In the genomic region with DNA sequence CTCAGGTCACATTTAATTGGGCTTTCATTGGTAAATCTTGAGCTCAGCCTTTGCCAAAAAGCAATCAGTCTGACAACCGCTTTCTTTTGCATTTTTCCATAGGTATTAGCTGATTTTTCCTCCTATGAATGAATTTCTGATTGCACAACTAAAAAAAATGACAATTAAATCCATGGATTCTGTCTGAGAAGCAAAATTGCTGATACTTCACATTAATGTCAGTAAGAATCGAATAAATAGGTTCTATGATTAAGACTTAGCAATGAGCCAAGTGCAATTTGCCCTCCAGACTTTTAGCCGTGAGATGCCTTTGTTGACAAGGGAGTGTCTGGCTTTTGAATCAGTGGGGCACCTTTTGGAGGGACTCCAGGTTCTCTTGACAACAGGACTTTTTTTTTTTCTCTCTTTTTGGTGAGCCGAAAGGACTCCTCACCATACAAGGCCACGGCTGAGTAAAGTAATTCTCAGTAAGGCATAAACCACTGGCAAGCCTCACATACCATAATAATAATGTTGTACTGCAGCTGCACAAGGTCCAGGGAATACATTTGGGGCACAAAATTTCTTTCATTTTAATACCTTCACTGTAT, we compare ENCODE assay signal across 17 cellular contexts. TPM values are rescaled to one million over a fixed set of nuclear protein-coding genes. Genes with fewer than 3 reads are reported as not detected.
DNase-seq lines count a peak whose midpoint lies in the region; ATAC-seq and TF ChIP-seq lines count a peak whose summit lies in the region.
"Had no signal": no experiment of that assay in that cellular context is flagged by ENCODE, and none has a peak within 500 bp of the region (broad histone marks: within the 10 kb centered on the region; RNA-seq: fewer than 3 reads in every experiment).

No MANE protein-coding gene starts in this region.

- POLR2A ChIA-PET in activated CD8-positive, alpha-beta T cell treated with anti-CD3 and anti-CD28 coated beads for 36 hours (lab: Charles Lee), result no interaction called here

- 0 out of 2 replicates have a peak overlapping the region, but pooled peaks have one; percentile 22 for H2AFZ ChIP-seq in GM23248
- peak overlapping the region; percentile 8 for H2AFZ ChIP-seq in osteoblast (ENCODE audit: low read length)

- no peak overlapping the region for H3K27ac Mint-ChIP-seq in CD14-positive monocyte
- no peak overlapping the region for H3K27ac Mint-ChIP-seq in activated CD8-positive, alpha-beta T cell treated with anti-CD3 and anti-CD28 coated beads for 36 hours
- H3K27ac Mint-ChIP-seq: H9; stimulated activated naive CD8-positive, alpha-beta T cell treated with anti-CD3 and anti-CD28 coated beads, Interleukin-15, Interleukin-2, amounts not matched to agents 100 ng/mL and 50 ng/mL, for 24 hours had no signal

- H3K4me1 ChIP-seq in GM23248 (ENCODE audit: insufficient read depth) (peaks cover 4% of the 10 kb centered on the region; the same call in 1 of the 2 replicates), osteoblast (ENCODE audit: insufficient read depth, low read length) (peaks cover 5% of the 10 kb centered on the region)
- H3K4me1 ChIP-seq: psoas muscle had no signal

- H3K79me2 ChIP-seq in GM23248 (ENCODE audit: insufficient read depth), result 0 out of 2 replicates have a peak, but pooled peaks cover under 1% of the 10 kb centered on the region
- H3K79me2 ChIP-seq in osteoblast (ENCODE audit: insufficient read depth, low read length), result peaks cover under 1% of the 10 kb centered on the region

- WGBS in GM23248 (ENCODE audit: low coverage in 1 of 2, low lambda C conversion rate in 2 of 2, missing lambda C conversion rate in 2 of 2), 2 experiments, result 66 to 77% methylated on average over 5 of the region's 5 CpGs

- no peaks in the 10 kb centered on the region for H3K9me3 Mint-ChIP-seq in CD14-positive monocyte
- no peaks in the 10 kb centered on the region for H3K9me3 Mint-ChIP-seq in activated CD8-positive, alpha-beta T cell treated with anti-CD3 and anti-CD28 coated beads for 36 hours
- H3K9me3 Mint-ChIP-seq: activated T-cell treated with anti-CD3 and anti-CD28 coated beads, Interleukin-2, amount 50 U/mL, for 4 hours; H9; stimulated activated naive CD8-positive, alpha-beta T cell treated with anti-CD3 and anti-CD28 coated beads, Interleukin-15, Interleukin-2, amounts not matched to agents 100 ng/mL and 50 ng/mL, for 24 hours had no signal

- TF ChIP-seq CTCF in VCaP (conservative IDR thresholded peaks at IDR 0.05) (no peak), osteoblast (IDR thresholded peaks at IDR 0.05; ENCODE audit: extremely low read depth, low read depth, low read length) (no peak), CD14-positive monocyte (IDR thresholded peaks at IDR 0.05) (no peak)
- no peak for TF ChIP-seq CTCF in activated CD8-positive, alpha-beta T cell treated with anti-CD3 and anti-CD28 coated beads for 36 hours (IDR thresholded peaks at IDR 0.05)

- no peaks in the 10 kb centered on the region for H3K9me2 ChIP-seq in GM23248 (ENCODE audit: insufficient read depth)

- H3K27ac ChIP-seq in GM23248 (no peak overlapping the region), VCaP (peak overlapping the region; percentile 61), osteoblast (ENCODE audit: low read depth, low read length) (no peak overlapping the region)
- H3K27ac ChIP-seq: psoas muscle had no signal

- H3K27me3 ChIP-seq in GM23248 (replicated peaks; ENCODE audit: insufficient read depth), result no peaks in the 10 kb centered on the region
- H3K27me3 ChIP-seq in osteoblast (ENCODE audit: insufficient read depth, low read length), result peaks cover 2% of the 10 kb centered on the region

- no peak for ATAC-seq in activated CD8-positive, alpha-beta T cell treated with anti-CD3 and anti-CD28 coated beads for 36 hours
- ATAC-seq: activated T-cell treated with anti-CD3 and anti-CD28 coated beads, Interleukin-2, amount 50 U/mL, for 4 hours; psoas muscle had no signal

- no peak overlapping the region for H3K9ac ChIP-seq in GM23248

- H3K4me3 ChIP-seq in GM23248 (no peak overlapping the region), osteoblast (ENCODE audit: insufficient read depth, low read length) (no peak overlapping the region)
- H3K4me3 ChIP-seq: psoas muscle had no signal

- in situ Hi-C loops in GM23248 (cut with MboI), result no loop called here

- H3K36me3 ChIP-seq in GM23248 (ENCODE audit: low read depth), result no peaks in the 10 kb centered on the region
- no peaks in the 10 kb centered on the region for H3K36me3 ChIP-seq in osteoblast (ENCODE audit: insufficient read depth, low read length)

- intact Hi-C loops in CD14-positive monocyte (cut with micrococcal nuclease), result no loop called here
- intact Hi-C loops in activated CD8-positive, alpha-beta T cell treated with anti-CD3 and anti-CD28 coated beads for 36 hours (cut with micrococcal nuclease), result no loop called here

- H3K36me3 Mint-ChIP-seq in CD14-positive monocyte, result no peaks in the 10 kb centered on the region
- no peaks in the 10 kb centered on the region for H3K36me3 Mint-ChIP-seq in activated CD8-positive, alpha-beta T cell treated with anti-CD3 and anti-CD28 coated beads for 36 hours (ENCODE audit: low read depth)

- no peaks in the 10 kb centered on the region for H3F3A ChIP-seq in GM23248 (ENCODE audit: insufficient read depth)

- H3K27me3 Mint-ChIP-seq in CD14-positive monocyte (ENCODE audit: low read depth in 3 of 3), result peaks cover 0 to 1% (median 0%) of the 10 kb centered on the region in 3 donors
- H3K27me3 Mint-ChIP-seq in activated CD8-positive, alpha-beta T cell treated with anti-CD3 and anti-CD28 coated beads for 36 hours, result no peaks in the 10 kb centered on the region
- H3K27me3 Mint-ChIP-seq: stimulated activated naive CD8-positive, alpha-beta T cell treated with anti-CD3 and anti-CD28 coated beads, Interleukin-15, Interleukin-2, amounts not matched to agents 100 ng/mL and 50 ng/mL, for 24 hours had no signal

- peaks cover 19% of the 10 kb centered on the region for H3K4me1 Mint-ChIP-seq in CD14-positive monocyte
- H3K4me1 Mint-ChIP-seq in activated CD8-positive, alpha-beta T cell treated with anti-CD3 and anti-CD28 coated beads for 36 hours (ENCODE audit: low read depth), result peaks cover 20% of the 10 kb centered on the region

- CTCF ChIA-PET in activated CD8-positive, alpha-beta T cell treated with anti-CD3 and anti-CD28 coated beads for 36 hours (lab: Charles Lee), result interaction anchor here (0.9 to 1.0 kb wide), 3 partner anchors 12 to 296 kb away, joined by 3 to 5 read pairs (median 3); no protein-coding TSS in a partner anchor

- H4K20me1 ChIP-seq in GM23248 (ENCODE audit: insufficient read depth) (no peaks in the 10 kb centered on the region), osteoblast (ENCODE audit: insufficient read depth, low read length) (no peaks in the 10 kb centered on the region)

- H3K4me3 Mint-ChIP-seq in CD14-positive monocyte, result no peak overlapping the region
- H3K4me3 Mint-ChIP-seq in activated CD8-positive, alpha-beta T cell treated with anti-CD3 and anti-CD28 coated beads for 36 hours, result no peak overlapping the region
- H3K4me3 Mint-ChIP-seq: activated T-cell treated with anti-CD3 and anti-CD28 coated beads, Interleukin-2, amount 50 U/mL, for 4 hours; H9; stimulated activated naive CD8-positive, alpha-beta T cell treated with anti-CD3 and anti-CD28 coated beads, Interleukin-15, Interleukin-2, amounts not matched to agents 100 ng/mL and 50 ng/mL, for 24 hours had no signal

- no peak overlapping the region for H3K4me2 ChIP-seq in GM23248 (ENCODE audit: unreplicated experiment)
- no peak overlapping the region for H3K4me2 ChIP-seq in osteoblast (ENCODE audit: insufficient read depth, low read length)

- no peak for DNase-seq in GM23248
- DNase-seq in NCI-H2081 treated with DMSO at 0.1 percent for 48 hours (lab: John Stamatoyannopoulos, UW), result peak; percentile 85
- peak; percentile 15 for DNase-seq in osteoblast (ENCODE audit: insufficient read length, low spot score, missing footprints)
- no peak for DNase-seq in CD14-positive monocyte (ENCODE audit: low spot score)
- DNase-seq in effector CD8-positive, alpha-beta T cell (lab: John Stamatoyannopoulos, UW), result no peak
- no peak for DNase-seq in activated CD8-positive, alpha-beta T cell treated with anti-CD3 and anti-CD28 coated beads for 36 hours
- no peak for DNase-seq in NCI-H2227 (lab: John Stamatoyannopoulos, UW; ENCODE audit: unreplicated experiment)
- DNase-seq: activated CD4-positive, alpha-beta T cell treated with anti-CD3 and anti-CD28 coated beads for 48 hours; activated T-cell treated with anti-CD3 and anti-CD28 coated beads, Interleukin-2, amount 50 U/mL, for 4 hours; aorta; effector memory CD4-positive, alpha-beta T cell; GF-D8; H9; kidney; psoas muscle had no signal

- no peaks in the 10 kb centered on the region for H3K9me3 ChIP-seq in GM23248 (ENCODE audit: low read depth)
- no peaks in the 10 kb centered on the region for H3K9me3 ChIP-seq in osteoblast (ENCODE audit: low read depth, low read length)
- H3K9me3 ChIP-seq: psoas muscle had no signal

RNA-seq across cellular contexts. Expression of gene MDM1, which starts 4.7 kb away (rescaled TPM):
- total RNA-seq in GM23248 (2014; rRNA removed; shearing (Covaris generic)), result 7.3 and 30.0 TPM in 2 replicates
- polyA plus RNA-seq in GM23248 (2016; fragmentation: Nextera tagmentation; extraction: Ambion mirVana) (7.5 and 9.9 TPM in 2 replicates), CD14-positive monocyte (10 to 100 TPM in 1 of 2 donors, 1 to 10 TPM in 1; 6.7 to 10.9 TPM)
- 28.2 and 29.5 TPM in 2 replicates for total RNA-seq in osteoblast
- 10 to 100 TPM; 15.4 to 17.9 TPM for total RNA-seq in activated CD8-positive, alpha-beta T cell treated with anti-CD3 and anti-CD28 coated beads for 36 hours

Comparison
In these comparisons a context has a peak if more than half of its experiments do, and no peak if none do; other contexts are left out.
1. DNase-seq: peak in NCI-H2081 treated with DMSO at 0.1 percent for 48 hours (single experiment) and osteoblast (single experiment); none in GM23248 (single experiment), CD14-positive monocyte (single experiment), effector CD8-positive, alpha-beta T cell (single experiment), activated CD8-positive, alpha-beta T cell treated with anti-CD3 and anti-CD28 coated beads for 36 hours (single experiment) and NCI-H2227 (single experiment).